In the genomic region with DNA sequence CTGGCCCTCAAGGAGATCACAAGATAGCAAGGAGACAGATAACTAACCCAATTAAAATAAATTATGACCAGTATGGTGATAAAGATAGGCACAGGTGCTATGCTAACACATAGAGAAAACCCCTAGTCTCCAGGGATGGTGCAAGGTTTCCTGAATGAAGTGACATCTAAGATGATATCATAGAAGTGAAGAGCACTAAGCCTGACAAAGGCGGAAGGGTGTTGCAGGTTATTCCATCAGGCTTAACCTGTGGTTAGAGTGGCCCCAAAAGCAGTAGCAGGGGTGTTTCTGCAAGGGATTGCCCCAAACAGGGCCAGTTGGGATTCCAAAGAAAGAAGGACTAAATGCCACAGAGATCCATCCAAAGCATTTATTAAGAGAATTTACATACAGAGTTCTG, we compare ENCODE assay signal across 35 cellular contexts.
"Had no signal": no experiment of that assay in that cellular context is flagged by ENCODE, and none has a peak within 500 bp of the region (broad histone marks: within the 10 kb centered on the region; RNA-seq: fewer than 3 reads in every experiment).

No MANE protein-coding gene starts in this region.

- DNase-seq: MG63, MM.1S, MV-4-11, NCI-H1048, NCI-H1092, NCI-H1092 treated with DMSO at 0.1 percent for 48 hours, NCI-H1105, NCI-H1105 treated with DMSO at 0.1 percent for 48 hours, NCI-H1417, NCI-H1417 treated with DMSO at 0.1 percent for 48 hours, NCI-H1436, NCI-H1436 treated with DMSO at 0.1 percent for 48 hours, NCI-H146, NCI-H1694, NCI-H1694 treated with DMSO at 0.1 percent for 48 hours, NCI-H187, NCI-H187 treated with DMSO at 0.1 percent for 48 hours, NCI-H1930, NCI-H2029, NCI-H2029 treated with DMSO at 0.1 percent for 48 hours, NCI-H2081, NCI-H2081 treated with DMSO at 0.1 percent for 48 hours, NCI-H2107, NCI-H2171, NCI-H2171 treated with DMSO at 0.1 percent for 48 hours, NCI-H2227 treated with DMSO at 0.1 percent for 48 hours, NCI-H226, NCI-H345, NCI-H446, NCI-H446 treated with DMSO at 0.1 percent for 48 hours, NCI-H510A, NCI-H510A treated with DMSO at 0.1 percent for 48 hours, NCI-H524, NCI-H524 treated with DMSO at 0.1 percent for 48 hours, NCI-H526 treated with DMSO at 0.1 percent for 48 hours had no signal

- H3K27me3 ChIP-seq: MG63 had no signal

- H3K36me3 ChIP-seq: MG63 had no signal

- H3K9me3 ChIP-seq: MG63 had no signal

- H3K4me3 ChIP-seq: MG63 had no signal
